ENCODE assay signal across 17 cellular contexts in genomic region chr3:123394391-123395022, GRCh38. TPM values are rescaled to one million over a fixed set of nuclear protein-coding genes. Genes with fewer than 3 reads are reported as not detected.
"Had no signal": no experiment of that assay in that cellular context is flagged by ENCODE, and none has a peak within 500 bp of the region (broad histone marks: within the 10 kb centered on the region; RNA-seq: fewer than 3 reads in every experiment).

No MANE protein-coding gene starts in this region.

- H3K36me3 Mint-ChIP-seq: activated CD8-positive, alpha-beta memory T cell treated with anti-CD3 and anti-CD28 coated beads, Interleukin-2, amount 10 ng/mL, durations not matched to agents 7 days and 5 days; activated naive CD4-positive, alpha-beta T cell treated with anti-CD3 and anti-CD28 coated beads, Interleukin-2, amount 50 U/mL, for 72 hours; stimulated activated naive B cell treated with anti-CD40 and anti-IgM and Interleukin-4, amounts not matched to agents 10 μg/mL and 1 μg/mL and 100 μg/mL, for 72 hours had no signal

- H3K9me3 Mint-ChIP-seq: activated naive CD4-positive, alpha-beta T cell treated with anti-CD3 and anti-CD28 coated beads, Interleukin-2, amount 50 U/mL, for 72 hours; activated T-cell treated with anti-CD3 and anti-CD28 coated beads, Interleukin-2, amount 50 U/mL, for 24 hours; neural crest cell; stimulated activated naive B cell treated with anti-CD40 and anti-IgM and Interleukin-4, amounts not matched to agents 10 μg/mL and 1 μg/mL and 100 μg/mL, for 72 hours had no signal

- ATAC-seq: activated CD8-positive, alpha-beta memory T cell treated with anti-CD3 and anti-CD28 coated beads, Interleukin-2, amount 10 ng/mL, durations not matched to agents 7 days and 5 days; activated naive CD4-positive, alpha-beta T cell treated with anti-CD3 and anti-CD28 coated beads, Interleukin-2, amount 50 U/mL, for 72 hours; esophagus mucosa; stimulated activated naive B cell treated with anti-CD40 and anti-IgM and Interleukin-4, amounts not matched to agents 10 μg/mL and 1 μg/mL and 100 μg/mL, for 72 hours had no signal

- H3K4me3 Mint-ChIP-seq: activated CD8-positive, alpha-beta memory T cell treated with anti-CD3 and anti-CD28 coated beads, Interleukin-2, amount 10 ng/mL, durations not matched to agents 7 days and 5 days; activated T-cell treated with anti-CD3 and anti-CD28 coated beads, Interleukin-2, amount 50 U/mL, for 24 hours; neural crest cell; stimulated activated naive B cell treated with anti-CD40 and anti-IgM and Interleukin-4, amounts not matched to agents 10 μg/mL and 1 μg/mL and 100 μg/mL, for 72 hours had no signal

- DNase-seq: activated CD4-positive, alpha-beta T cell treated with anti-CD3 and anti-CD28 coated beads for 1 hour; activated CD4-positive, alpha-beta T cell treated with anti-CD3 and anti-CD28 coated beads, Interleukin-2, amount 50 U/mL, for 48 hours; activated CD8-positive, alpha-beta memory T cell treated with anti-CD3 and anti-CD28 coated beads, Interleukin-2, amount 10 ng/mL, durations not matched to agents 7 days and 5 days; activated effector memory CD4-positive, alpha-beta T cell treated with Interleukin-2 at 50 U/mL for 16 hours; activated T-cell treated with anti-CD3 and anti-CD28 coated beads, Interleukin-2, amount 50 U/mL, for 24 hours; amniotic stem cell; brain microvascular endothelial cell; foreskin fibroblast; islet precursor cell; mesendoderm; stimulated activated CD4-positive, alpha-beta T cell treated with anti-CD3 and anti-CD28 coated beads, Interleukin-1b, Interleukin-23, amount 100 ng/mL, for 48 hours; stimulated activated naive B cell treated with anti-CD40 and anti-IgM and Interleukin-4, amounts not matched to agents 10 μg/mL and 1 μg/mL and 100 μg/mL, for 72 hours; T-helper 9 cell; uterus had no signal

- H3K36me3 ChIP-seq: brain microvascular endothelial cell, uterus had no signal

- H3K27ac ChIP-seq: brain microvascular endothelial cell, uterus had no signal

- H3K27me3 ChIP-seq: uterus had no signal

- H3K27ac Mint-ChIP-seq: activated CD8-positive, alpha-beta memory T cell treated with anti-CD3 and anti-CD28 coated beads, Interleukin-2, amount 10 ng/mL, durations not matched to agents 7 days and 5 days; activated naive CD4-positive, alpha-beta T cell treated with anti-CD3 and anti-CD28 coated beads, Interleukin-2, amount 50 U/mL, for 72 hours; activated T-cell treated with anti-CD3 and anti-CD28 coated beads, Interleukin-2, amount 50 U/mL, for 24 hours; stimulated activated naive B cell treated with anti-CD40 and anti-IgM and Interleukin-4, amounts not matched to agents 10 μg/mL and 1 μg/mL and 100 μg/mL, for 72 hours had no signal

- H3K9me3 ChIP-seq: uterus had no signal

- H3K4me1 Mint-ChIP-seq: activated CD8-positive, alpha-beta memory T cell treated with anti-CD3 and anti-CD28 coated beads, Interleukin-2, amount 10 ng/mL, durations not matched to agents 7 days and 5 days; stimulated activated naive B cell treated with anti-CD40 and anti-IgM and Interleukin-4, amounts not matched to agents 10 μg/mL and 1 μg/mL and 100 μg/mL, for 72 hours had no signal

- H3K4me3 ChIP-seq: uterus had no signal

RNA-seq across cellular contexts. Expression of gene ADCY5, which starts 54.4 kb away (rescaled TPM):
- total RNA-seq: activated CD8-positive, alpha-beta memory T cell treated with anti-CD3 and anti-CD28 coated beads, Interleukin-2, amount 10 ng/mL, durations not matched to agents 7 days and 5 days; activated naive CD4-positive, alpha-beta T cell treated with anti-CD3 and anti-CD28 coated beads, Interleukin-2, amount 50 U/mL, for 72 hours had no signal
